8 cellular contexts compared by ENCODE assay signal in genomic region chr12:57086951-57087688, GRCh38. TPM values are rescaled to one million over a fixed set of nuclear protein-coding genes. Genes with fewer than 3 reads are reported as not detected.
DNase-seq lines count a peak whose midpoint lies in the region; ATAC-seq and TF ChIP-seq lines count a peak whose summit lies in the region.

No MANE protein-coding gene starts in this region.

- CTCF ChIA-PET in activated naive CD4-positive, alpha-beta T cell treated with anti-CD3 and anti-CD28 coated beads for 36 hours (lab: Charles Lee): interaction anchor here (0.6 to 16.9 kb wide), 4 partner anchors 12 to 78 kb away, joined by 3 to 292 read pairs (median 33); partner anchors contain the start of genes NEMP1 and STAT6

- intact Hi-C loops in activated naive CD4-positive, alpha-beta T cell treated with anti-CD3 and anti-CD28 coated beads for 36 hours (cut with micrococcal nuclease): loop anchor here (1.0 to 5.0 kb wide), 6 partner anchors 335 to 450 kb away; partner anchors contain the start of genes ARHGAP9, DDIT3, PRIM1 and PTGES3
- intact Hi-C loops in testis (cut with DNase I; ENCODE audit: low total_unique reads): no loop called here

- no peaks in the 10 kb centered on the region for H3K9me3 ChIP-seq in SJCRH30 (replicated peaks)
- no peaks in the 10 kb centered on the region for H3K9me3 ChIP-seq in testis

- peak; percentile 55 for TF ChIP-seq POLR2A in testis (IDR thresholded peaks at IDR 0.05)

- H3K36me3 Mint-ChIP-seq in activated naive CD4-positive, alpha-beta T cell treated with anti-CD3 and anti-CD28 coated beads for 36 hours (ENCODE audit: low read depth): peaks cover 20% of the 10 kb centered on the region

- H3K4me3 ChIP-seq in SJCRH30 (peak overlapping the region; percentile 59), testis (peak overlapping the region; percentile 80 to 88)

- H3K27ac Mint-ChIP-seq in activated naive CD4-positive, alpha-beta T cell treated with anti-CD3 and anti-CD28 coated beads for 36 hours: peak overlapping the region; percentile 99

- H3K27ac ChIP-seq in SJCRH30 (peak overlapping the region; percentile 69; the same call in 1 of the 2 replicates), testis (peak overlapping the region; percentile 96 to 100)

- peaks cover 46% of the 10 kb centered on the region for H3K4me1 Mint-ChIP-seq in activated naive CD4-positive, alpha-beta T cell treated with anti-CD3 and anti-CD28 coated beads for 36 hours (ENCODE audit: low read depth)

- no peaks in the 10 kb centered on the region for H3K27me3 Mint-ChIP-seq in activated naive CD4-positive, alpha-beta T cell treated with anti-CD3 and anti-CD28 coated beads for 36 hours (ENCODE audit: low read depth)

- H3K4me3 Mint-ChIP-seq in activated naive CD4-positive, alpha-beta T cell treated with anti-CD3 and anti-CD28 coated beads for 36 hours: peak overlapping the region; percentile 91

- no peaks in the 10 kb centered on the region for H3K9me3 Mint-ChIP-seq in activated naive CD4-positive, alpha-beta T cell treated with anti-CD3 and anti-CD28 coated beads for 36 hours

- ATAC-seq in HG03520 (IDR thresholded peaks at IDR 0.05; ENCODE audit: unreplicated experiment) (peak; percentile 28), omental fat pad (ENCODE audit: low FRiP score) (peak; percentile 69)

- H3K36me3 ChIP-seq in SJCRH30: no peaks in the 10 kb centered on the region; the same call in 1 of the 2 replicates
- H3K36me3 ChIP-seq in testis (ENCODE audit: low read depth, missing control alignments): no peaks in the 10 kb centered on the region

- H3K4me1 ChIP-seq in SJCRH30: peaks cover 5% of the 10 kb centered on the region; the same call in 1 of the 2 replicates
- H3K4me1 ChIP-seq in testis: peaks cover 27% of the 10 kb centered on the region

- TF ChIP-seq CTCF in omental fat pad (IDR thresholded peaks at IDR 0.05) (no peak), testis (IDR thresholded peaks at IDR 0.05) (no peak)

- WGBS in testis, 2 donors: 0 to 1% methylated on average over 9 to 36 of the region's 54 CpGs

- H3K27me3 ChIP-seq in SJCRH30 (0 out of 2 replicates have a peak, but pooled peaks cover 8% of the 10 kb centered on the region), testis (no peaks in the 10 kb centered on the region)

- DNase-seq in AG20443 (ENCODE audit: low spot score) (peak; percentile 90), GM19238 (ENCODE audit: insufficient read length, low spot score) (peak; percentile 65), SJCRH30 (peak; percentile 94 to 96), globus pallidus (ENCODE audit: low spot score) (peak; percentile 63), omental fat pad (ENCODE audit: low spot score) (peak; percentile 86), testis (peak; percentile 92)
- DNase-seq in activated naive CD4-positive, alpha-beta T cell treated with anti-CD3 and anti-CD28 coated beads for 36 hours: peak; percentile 94

RNA-seq across cellular contexts. Expression of gene NAB2, which starts 1.8 kb away (rescaled TPM):
- 87.8 and 89.9 TPM in 2 replicates for total RNA-seq in SJCRH30 (2014; rRNA removed; shearing (Covaris generic))
- 10 to 100 TPM; 18.4 to 19.1 TPM for total RNA-seq in activated naive CD4-positive, alpha-beta T cell treated with anti-CD3 and anti-CD28 coated beads for 36 hours
- total RNA-seq in omental fat pad (10 to 100 TPM; 15.1 to 24.7 (median 18.1) TPM), testis (10 to 100 TPM; 45.7 to 59.5 TPM)
- 31.4 TPM for polyA plus RNA-seq in testis (ENCODE audit: insufficient read depth, low read depth, low replicate concordance)

RNA-seq across cellular contexts. Expression of gene NEMP1, which starts 8.5 kb away (rescaled TPM):
- 63.7 and 70.2 TPM in 2 replicates for total RNA-seq in SJCRH30 (2014; rRNA removed; shearing (Covaris generic))
- total RNA-seq in activated naive CD4-positive, alpha-beta T cell treated with anti-CD3 and anti-CD28 coated beads for 36 hours: 10 to 100 TPM; 71.3 to 72.2 TPM
- total RNA-seq in omental fat pad: 1 to 10 TPM; 4.6 to 9.8 (median 5.9) TPM
- 10 to 100 TPM; 18.1 to 18.2 TPM for total RNA-seq in testis
- polyA plus RNA-seq in testis (ENCODE audit: insufficient read depth, low read depth, low replicate concordance): 15.9 TPM

RNA-seq across cellular contexts. Expression of gene STAT6, which starts 24.0 kb away (rescaled TPM):
- total RNA-seq in SJCRH30 (2014; rRNA removed; shearing (Covaris generic)): 15.1 and 15.8 TPM in 2 replicates
- 100 to 1,000 TPM; 188 to 193 TPM for total RNA-seq in activated naive CD4-positive, alpha-beta T cell treated with anti-CD3 and anti-CD28 coated beads for 36 hours
- total RNA-seq in omental fat pad: 100 to 1,000 TPM; 112 to 234 (median 124) TPM
- 10 to 100 TPM; 66.2 to 81.5 TPM for total RNA-seq in testis
- 53.2 TPM for polyA plus RNA-seq in testis (ENCODE audit: insufficient read depth, low read depth, low replicate concordance)

RNA-seq across cellular contexts. Expression of gene MYO1A, which starts 37.2 kb away (rescaled TPM):
- 0.02 TPM in 1 of 2 replicates, not detected in the other for total RNA-seq in SJCRH30 (2014; rRNA removed; shearing (Covaris generic))
- total RNA-seq in activated naive CD4-positive, alpha-beta T cell treated with anti-CD3 and anti-CD28 coated beads for 36 hours: 1 to 10 TPM; 1.4 to 1.5 TPM
- under 1 TPM in 3 of 4 donors, not detected in 1; 0.25 to 0.74 (median 0.32) TPM for total RNA-seq in omental fat pad
- 1 to 10 TPM; 5.9 to 7.6 TPM for total RNA-seq in testis
- 5.4 TPM for polyA plus RNA-seq in testis (ENCODE audit: insufficient read depth, low read depth, low replicate concordance)

RNA-seq across cellular contexts. Expression of gene LRP1, which starts 41.2 kb away (rescaled TPM):
- total RNA-seq in SJCRH30 (2014; rRNA removed; shearing (Covaris generic)): 53.7 and 58.6 TPM in 2 replicates
- total RNA-seq in activated naive CD4-positive, alpha-beta T cell treated with anti-CD3 and anti-CD28 coated beads for 36 hours: 1 to 10 TPM; 1.0 to 1.5 TPM
- total RNA-seq in omental fat pad (100 to 1,000 TPM; 312 to 592 (median 571) TPM), testis (100 to 1,000 TPM; 135 to 200 TPM)
- polyA plus RNA-seq in testis (ENCODE audit: insufficient read depth, low read depth, low replicate concordance): 82.4 TPM

Comparison
In these comparisons a context has a peak if more than half of its experiments do, and no peak if none do; other contexts are left out.
1. Peak in every context shown above with its lines: DNase-seq, ATAC-seq, H3K4me3 ChIP-seq and H3K27ac ChIP-seq.